In genomic region chr1:241177665-241178064, GRCh38 we compare ENCODE assay signal across 26 cellular contexts.
"Had no signal": no experiment of that assay in that cellular context is flagged by ENCODE, and none has a peak within 500 bp of the region (broad histone marks: within the 10 kb centered on the region; RNA-seq: fewer than 3 reads in every experiment).

No MANE protein-coding gene starts in this region.

- H3K36me3 Mint-ChIP-seq: mesothelial cell of epicardium had no signal

- H3K4me3 ChIP-seq: colonic mucosa, esophagus squamous epithelium, gastrocnemius medialis, heart right ventricle, left lung, lower lobe of right lung, mucosa of descending colon had no signal

- H3K9me3 Mint-ChIP-seq: endodermal cell, mesothelial cell of epicardium had no signal

- H3K36me3 ChIP-seq: colonic mucosa, esophagus squamous epithelium, gastrocnemius medialis, heart right ventricle, left lung, lower lobe of right lung had no signal

- DNase-seq: colonic mucosa; cortex of kidney; effector CD8-positive, alpha-beta T cell; effector memory CD8-positive, alpha-beta T cell; endodermal cell; esophagus squamous epithelium; foreskin fibroblast; foreskin melanocyte; gastrocnemius medialis; glutamatergic neuron; head of caudate nucleus; heart right ventricle; hippocampal formation; left cardiac atrium; left lung; left ventricle myocardium superior; lower lobe of right lung; mesenchymal stem cell; mucosa of descending colon; naive B cell had no signal

- FAIRE-seq: endometrium, endothelial cell of umbilical vein, islet of Langerhans, keratinocyte had no signal

- H3K27me3 Mint-ChIP-seq: dendritic cell treated with granulocyte-macrophage colony-stimulating factor and Interleukin-4, amounts not matched to agents 40 ng/mL and 50 ng/mL, for 4 days; effector memory CD8-positive, alpha-beta T cell; naive B cell had no signal

- H3K27ac Mint-ChIP-seq: dendritic cell treated with granulocyte-macrophage colony-stimulating factor and Interleukin-4, amounts not matched to agents 40 ng/mL and 50 ng/mL, for 4 days; effector memory CD8-positive, alpha-beta T cell; endodermal cell; mesothelial cell of epicardium had no signal

- H3K4me3 Mint-ChIP-seq: dendritic cell treated with granulocyte-macrophage colony-stimulating factor and Interleukin-4, amounts not matched to agents 40 ng/mL and 50 ng/mL, for 4 days; effector memory CD8-positive, alpha-beta T cell; endodermal cell; mesothelial cell of epicardium; naive B cell had no signal

- H3K27ac ChIP-seq: colonic mucosa, esophagus squamous epithelium, gastrocnemius medialis, heart right ventricle, left lung, lower lobe of right lung had no signal

- H3K4me1 Mint-ChIP-seq: naive B cell had no signal

- H3K27me3 ChIP-seq: colonic mucosa, esophagus squamous epithelium, gastrocnemius medialis, left lung had no signal

- H3K4me1 ChIP-seq: colonic mucosa, esophagus squamous epithelium, gastrocnemius medialis, heart right ventricle, left lung, lower lobe of right lung had no signal

- ATAC-seq: effector memory CD8-positive, alpha-beta T cell; gastrocnemius medialis; heart right ventricle; left cardiac atrium; left lung; left ventricle myocardium superior; lower lobe of right lung; mucosa of descending colon had no signal

- H3K9me3 ChIP-seq: colonic mucosa, esophagus squamous epithelium, gastrocnemius medialis, heart right ventricle, left lung, lower lobe of right lung, mucosa of descending colon had no signal
